ENCODE assay signal across 17 cellular contexts in the genomic region with DNA sequence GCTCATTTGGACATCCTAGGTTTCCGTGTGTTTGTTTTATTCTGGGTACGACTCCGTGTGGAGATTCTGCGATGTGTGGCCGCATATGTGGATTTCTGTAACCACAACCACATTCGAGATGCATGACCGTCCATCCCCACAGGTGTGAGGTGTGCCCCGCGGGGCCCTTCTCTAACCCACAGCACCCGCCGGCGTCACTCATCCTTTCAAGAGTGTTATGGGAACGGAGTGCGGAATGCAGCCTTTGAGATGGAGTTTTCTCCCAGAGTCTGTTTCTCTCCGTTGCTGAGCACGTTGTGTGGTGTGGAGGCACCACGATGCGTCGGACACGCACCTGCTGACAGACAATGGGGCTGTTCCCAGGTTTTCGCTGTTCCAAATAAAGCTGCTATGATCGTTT. TPM values are rescaled to one million over a fixed set of nuclear protein-coding genes. Genes with fewer than 3 reads are reported as not detected.
DNase-seq lines count a peak whose midpoint lies in the region; FAIRE-seq and TF ChIP-seq lines count a peak whose summit lies in the region.
"Had no signal": no experiment of that assay in that cellular context is flagged by ENCODE, and none has a peak within 500 bp of the region (broad histone marks: within the 10 kb centered on the region; RNA-seq: fewer than 3 reads in every experiment).

No MANE protein-coding gene starts in this region.

- H3K4me1 ChIP-seq in neuronal stem cell (ENCODE audit: control insufficient read depth in 2 of 2, insufficient read depth in 1 of 2, low read depth in 1 of 2, low read length in 2 of 2) = peaks cover 6 to 25% of the 10 kb centered on the region in 2 donors
- H3K4me1 ChIP-seq in transverse colon = peaks cover 3 to 33% (median 14%) of the 10 kb centered on the region in 4 donors

- no peaks in the 10 kb centered on the region for H3K9me3 Mint-ChIP-seq in activated naive CD4-positive, alpha-beta T cell treated with anti-CD3 and anti-CD28 coated beads, Interleukin-2, amount 10 ng/mL, durations not matched to agents 7 days and 5 days
- peaks cover 3% of the 10 kb centered on the region for H3K9me3 Mint-ChIP-seq in chondrocyte (ENCODE audit: low read depth)

- intact Hi-C loops in transverse colon (cut with DNase I; ENCODE audit: low total_unique reads) = no loop called here

- DNase-seq in activated naive CD4-positive, alpha-beta T cell treated with anti-CD3 and anti-CD28 coated beads, Interleukin-2, amount 10 ng/mL, durations not matched to agents 7 days and 5 days = peak; percentile 9
- DNase-seq in activated naive CD4-positive, alpha-beta T cell treated with anti-CD3 and anti-CD28 coated beads, Interleukin-2, amount 50 U/mL, for 16 hours = no peak
- DNase-seq in chondrocyte (ENCODE audit: low spot score) (peak; percentile 59), neuronal stem cell (ENCODE audit: low spot score) (no peak), transverse colon (peak; percentile 1), urothelium cell line (ENCODE audit: low spot score) (no peak), NCI-H1930 (lab: John Stamatoyannopoulos, UW) (no peak), glomerular visceral epithelial cell (ENCODE audit: extremely low spot score) (no peak)
- DNase-seq: COR-L47, DMS153, EL, MV-4-11, NCI-H1436, NCI-H2081, NCI-H524 had no signal

- H3K4ac ChIP-seq in neuronal stem cell (ENCODE audit: low read length) = no peak overlapping the region

- TF ChIP-seq EP300 in transverse colon (IDR thresholded peaks at IDR 0.05; ENCODE audit: low read depth) = no peak

- no peak overlapping the region for H2BK12ac ChIP-seq in neuronal stem cell (ENCODE audit: low read length)

- TF ChIP-seq CTCF in chondrocyte (IDR thresholded peaks at IDR 0.05) (no peak), transverse colon (IDR thresholded peaks at IDR 0.05) (no peak)

- H4K8ac ChIP-seq in neuronal stem cell (ENCODE audit: low read depth, low read length) = no peak overlapping the region

- H3K27ac ChIP-seq in neuronal stem cell (replicated peaks; ENCODE audit: low read length) (no peak overlapping the region), transverse colon (no peak overlapping the region)
- H3K27ac ChIP-seq: C4-2B had no signal

- H3K4me3 Mint-ChIP-seq in activated naive CD4-positive, alpha-beta T cell treated with anti-CD3 and anti-CD28 coated beads, Interleukin-2, amount 10 ng/mL, durations not matched to agents 7 days and 5 days = no peak overlapping the region
- no peak overlapping the region for H3K4me3 Mint-ChIP-seq in chondrocyte (ENCODE audit: unreplicated experiment)

- H3K9ac ChIP-seq in neuronal stem cell (ENCODE audit: low read depth, low read length, poor library complexity) = no peak overlapping the region

- peaks cover 2% of the 10 kb centered on the region for H3K79me1 ChIP-seq in neuronal stem cell (ENCODE audit: low read depth, low read length)

- in situ Hi-C loops in transverse colon (cut with MboI; ENCODE audit: low pct_ligation_motif_present in 1 of 4, low pct_unique_long_range_greater_than_20kb in 1 of 4, low sequenced_read_pairs in 3 of 4) = no loop called here

- H3K27me3 ChIP-seq in neuronal stem cell (ENCODE audit: control insufficient read depth in 3 of 3, insufficient read depth in 3 of 3, low read depth in 1 of 3, low read length in 3 of 3) = no peaks in the 10 kb centered on the region
- H3K27me3 ChIP-seq in transverse colon = peaks cover 36% of the 10 kb centered on the region

- no peaks in the 10 kb centered on the region for H3K36me3 ChIP-seq in neuronal stem cell (replicated peaks in 1 of 2; ENCODE audit: control insufficient read depth in 2 of 2, insufficient read depth in 2 of 2, low read length in 2 of 2)
- no peaks in the 10 kb centered on the region for H3K36me3 ChIP-seq in transverse colon

- no peak overlapping the region for H2BK120ac ChIP-seq in neuronal stem cell (ENCODE audit: low read depth, low read length)

- H3K27me3 Mint-ChIP-seq in activated naive CD4-positive, alpha-beta T cell treated with anti-CD3 and anti-CD28 coated beads, Interleukin-2, amount 10 ng/mL, durations not matched to agents 7 days and 5 days = peaks cover 22% of the 10 kb centered on the region
- no peaks in the 10 kb centered on the region for H3K27me3 Mint-ChIP-seq in chondrocyte (ENCODE audit: low read depth)

- no peak overlapping the region for H3K4me2 ChIP-seq in neuronal stem cell (ENCODE audit: insufficient read depth, low read length, poor library complexity, severe bottlenecking)

- H2AK5ac ChIP-seq in neuronal stem cell (ENCODE audit: low read depth, low read length) = no peak overlapping the region

- no peak overlapping the region for H4K91ac ChIP-seq in neuronal stem cell (ENCODE audit: low read depth, low read length, poor library complexity)

- H3K4me3 ChIP-seq in neuronal stem cell (ENCODE audit: low read length in 2 of 2) = no peak overlapping the region
- H3K4me3 ChIP-seq in transverse colon = no peak overlapping the region

- H3K4me1 Mint-ChIP-seq in activated naive CD4-positive, alpha-beta T cell treated with anti-CD3 and anti-CD28 coated beads, Interleukin-2, amount 10 ng/mL, durations not matched to agents 7 days and 5 days = no peaks in the 10 kb centered on the region
- H3K4me1 Mint-ChIP-seq in chondrocyte (ENCODE audit: low read depth) = peaks cover 16% of the 10 kb centered on the region

- H3K18ac ChIP-seq in neuronal stem cell (ENCODE audit: low read length) = peak overlapping the region; percentile 52

- H3K23ac ChIP-seq in neuronal stem cell (ENCODE audit: low read depth, low read length, poor library complexity) = no peak overlapping the region

- H3K14ac ChIP-seq in neuronal stem cell (ENCODE audit: low read length) = no peak overlapping the region

- WGBS in neuronal stem cell (ENCODE audit: extremely low coverage in 2 of 2, insufficient read length in 2 of 2, insufficient replicate concordance in 1 of 2), 2 donors = no CpG with 5 or more reads among the region's 22 CpGs
- 95 to 98% methylated on average over 14 to 22 of the region's 22 CpGs for WGBS in transverse colon (ENCODE audit: low coverage in 1 of 2), 2 donors

- H2BK15ac ChIP-seq in neuronal stem cell (ENCODE audit: low read length) = no peak overlapping the region

- H3K9me3 ChIP-seq in neuronal stem cell (replicated peaks in 1 of 2; ENCODE audit: control insufficient read depth in 2 of 2, insufficient read depth in 1 of 2, low read depth in 1 of 2, low read length in 2 of 2) (peaks cover 2% of the 10 kb centered on the region in 2 donors), transverse colon (no peaks in the 10 kb centered on the region)

- H3K27ac Mint-ChIP-seq in activated naive CD4-positive, alpha-beta T cell treated with anti-CD3 and anti-CD28 coated beads, Interleukin-2, amount 10 ng/mL, durations not matched to agents 7 days and 5 days = no peak overlapping the region
- no peak overlapping the region for H3K27ac Mint-ChIP-seq in chondrocyte (ENCODE audit: unreplicated experiment)

- peak overlapping the region; percentile 67 for H2BK5ac ChIP-seq in neuronal stem cell (ENCODE audit: low read length)

- no peak for TF ChIP-seq POLR2A in transverse colon (IDR thresholded peaks at IDR 0.05)

- no peak for FAIRE-seq in urothelium cell line (lab: Jason Lieb, UNC)
- FAIRE-seq: H1 had no signal

- H3K36me3 Mint-ChIP-seq in activated naive CD4-positive, alpha-beta T cell treated with anti-CD3 and anti-CD28 coated beads, Interleukin-2, amount 10 ng/mL, durations not matched to agents 7 days and 5 days = no peaks in the 10 kb centered on the region
- H3K36me3 Mint-ChIP-seq in chondrocyte (ENCODE audit: low read depth) = no peaks in the 10 kb centered on the region

- no peak overlapping the region for H2AFZ ChIP-seq in neuronal stem cell (ENCODE audit: low read length)

- CTCF ChIA-PET in activated naive CD4-positive, alpha-beta T cell treated with anti-CD3 and anti-CD28 coated beads, Interleukin-2, amount 10 ng/mL, durations not matched to agents 7 days and 5 days (lab: Charles Lee) = no interaction called here

RNA-seq across cellular contexts. Expression of gene C13orf46, which starts 40.0 kb away (rescaled TPM):
- total RNA-seq in chondrocyte (1.7 to 2.2 TPM (median 2.0 TPM) in 3 replicates), transverse colon (10 to 100 TPM in 1 of 4 donors, 1 to 10 TPM in 1, under 1 TPM in 1, not detected in 1; 0.41 to 77.4 (median 1.1) TPM)
- 0.03 TPM for polyA plus RNA-seq in neuronal stem cell (2013, experiment 1 of 2)
- 0.04 TPM for polyA plus RNA-seq in neuronal stem cell (2013, experiment 2 of 2)

Comparison
In these comparisons a context has a peak if more than half of its experiments do, and no peak if none do; other contexts are left out.
1. DNase-seq: peak in activated naive CD4-positive, alpha-beta T cell treated with anti-CD3 and anti-CD28 coated beads, Interleukin-2, amount 10 ng/mL, durations not matched to agents 7 days and 5 days (single experiment), chondrocyte (single experiment) and transverse colon (single experiment); none in activated naive CD4-positive, alpha-beta T cell treated with anti-CD3 and anti-CD28 coated beads, Interleukin-2, amount 50 U/mL, for 16 hours (single experiment), neuronal stem cell (single experiment), urothelium cell line (single experiment), NCI-H1930 (0 of 2) and glomerular visceral epithelial cell (single experiment).